In genomic region chr13:100710176-100710575, GRCh38 we compare ENCODE assay signal across 24 cellular contexts.
"Had no signal": no experiment of that assay in that cellular context is flagged by ENCODE, and none has a peak within 500 bp of the region (broad histone marks: within the 10 kb centered on the region; RNA-seq: fewer than 3 reads in every experiment).

No MANE protein-coding gene starts in this region.

- H3K36me3 ChIP-seq: right lobe of liver, stomach, transverse colon, WERI-Rb-1 had no signal

- H3K4me1 ChIP-seq: foreskin keratinocyte, parathyroid adenoma, right lobe of liver, stomach, transverse colon had no signal

- DNase-seq: activated CD4-positive, alpha-beta T cell treated with anti-CD3 and anti-CD28 coated beads, Interleukin-2, amount 10 ng/mL, durations not matched to agents 7 days and 5 days; activated CD4-positive, CD25-positive, alpha-beta regulatory T cell treated with anti-CD3 and anti-CD28 coated beads, Interleukin-2, amount 50 U/mL, for 72 hours; activated CD8-positive, alpha-beta T cell treated with anti-CD3 and anti-CD28 coated beads, Interleukin-2, amount 10 ng/mL, durations not matched to agents 7 days and 5 days; activated gamma-delta T cell treated with Interleukin-2 at 50 U/mL for 16 hours; aorta; central memory CD4-positive, alpha-beta T cell; dermis blood vessel endothelial cell; effector CD8-positive, alpha-beta T cell; foreskin keratinocyte; glutamatergic neuron; naive B cell; nucleus accumbens; right lobe of liver; small intestine; stimulated activated CD4-positive, alpha-beta T cell treated with anti-CD3 and anti-CD28 coated beads, Interleukin-15, amount 100 ng/mL, for 24 hours; stomach; transverse colon; WERI-Rb-1 had no signal

- ATAC-seq: activated CD8-positive, alpha-beta T cell treated with anti-CD3 and anti-CD28 coated beads, Interleukin-2, amount 10 ng/mL, durations not matched to agents 7 days and 5 days; activated naive CD4-positive, alpha-beta T cell treated with anti-CD3 and anti-CD28 coated beads, Interleukin-2, amount 50 U/mL, for 72 hours; foreskin keratinocyte; left lobe of liver; right lobe of liver; stimulated activated memory B cell treated with anti-CD40 and anti-IgM and Interleukin-4, amounts not matched to agents 10 μg/mL and 1 μg/mL and 100 μg/mL, for 72 hours had no signal

- H3K9me3 ChIP-seq: right lobe of liver, stomach, transverse colon had no signal

- H3K27me3 ChIP-seq: foreskin keratinocyte, hepatocyte, right lobe of liver, stomach, transverse colon had no signal

- H3K4me3 ChIP-seq: hepatocyte, lung, right lobe of liver, stomach, transverse colon had no signal

- H3K27ac ChIP-seq: foreskin keratinocyte, hepatocyte, parathyroid adenoma, right lobe of liver, stomach, transverse colon, WERI-Rb-1 had no signal
